25 cellular contexts compared by ENCODE assay signal in the genomic region with DNA sequence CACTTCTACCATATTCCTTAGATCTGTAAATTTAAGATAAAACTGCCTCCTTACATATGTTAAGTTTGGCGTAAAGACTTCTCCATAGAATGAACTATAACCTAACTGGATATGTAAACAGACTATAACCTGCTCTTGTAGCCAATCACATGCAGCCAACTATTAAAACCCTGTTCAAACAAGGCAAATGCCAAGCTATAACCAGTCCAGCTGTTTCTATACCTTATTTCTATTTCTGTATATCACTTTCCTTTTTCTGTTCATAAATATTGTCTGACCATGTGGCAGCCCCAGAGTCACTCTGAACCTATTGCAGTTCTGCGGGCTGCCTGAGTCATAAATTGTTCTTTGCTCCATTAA. TPM values are rescaled to one million over a fixed set of nuclear protein-coding genes. Genes with fewer than 3 reads are reported as not detected.
DNase-seq lines count a peak whose midpoint lies in the region; ATAC-seq, FAIRE-seq and TF ChIP-seq lines count a peak whose summit lies in the region.
"Had no signal": no experiment of that assay in that cellular context is flagged by ENCODE, and none has a peak within 500 bp of the region (broad histone marks: within the 10 kb centered on the region; RNA-seq: fewer than 3 reads in every experiment).

No MANE protein-coding gene starts in this region.

- no peaks in the 10 kb centered on the region for H3K9me3 Mint-ChIP-seq in activated T-cell treated with anti-CD3 and anti-CD28 coated beads, Interleukin-2, amount 50 U/mL, for 4 hours
- H3K9me3 Mint-ChIP-seq: CD8-positive, alpha-beta T cell had no signal

- no peaks in the 10 kb centered on the region for H3K36me3 ChIP-seq in cardiac muscle cell
- no peaks in the 10 kb centered on the region for H3K36me3 ChIP-seq in pancreas
- H3K36me3 ChIP-seq: BLaER1 treated with 17β-estradiol and CSF1 and Interleukin-3, amounts not matched to agents 10 nM and 100 nM had no signal

- 81 to 88% methylated on average over 2 of the region's 2 CpGs for WGBS in pancreas, 2 donors

- no peaks in the 10 kb centered on the region for H3K27me3 Mint-ChIP-seq in activated T-cell treated with anti-CD3 and anti-CD28 coated beads, Interleukin-2, amount 50 U/mL, for 4 hours (ENCODE audit: low read depth)
- H3K27me3 Mint-ChIP-seq: B cell; CD4-positive, alpha-beta T cell had no signal

- H3K4me3 Mint-ChIP-seq in activated T-cell treated with anti-CD3 and anti-CD28 coated beads, Interleukin-2, amount 50 U/mL, for 4 hours, result no peak overlapping the region
- H3K4me3 Mint-ChIP-seq: B cell; CD4-positive, alpha-beta T cell; CD8-positive, alpha-beta T cell had no signal

- FAIRE-seq in colon (lab: Jason Lieb, UNC), result peak; percentile 21
- FAIRE-seq in pancreas (lab: Jason Lieb, UNC), result peak; percentile 68
- FAIRE-seq: D721Med, G401.6, GM12891 had no signal

- no peaks in the 10 kb centered on the region for H3K36me3 Mint-ChIP-seq in activated T-cell treated with anti-CD3 and anti-CD28 coated beads, Interleukin-2, amount 50 U/mL, for 4 hours (ENCODE audit: insufficient read depth)
- H3K36me3 Mint-ChIP-seq: CD8-positive, alpha-beta T cell had no signal

- no peak for DNase-seq in cardiac muscle cell (ENCODE audit: low read depth in 1 of 2, low spot score in 1 of 2)
- DNase-seq in Right ventricle myocardium superior, result no peak
- DNase-seq in left colon, result no peak
- DNase-seq in pancreas, result no peak
- DNase-seq in NCI-H1436 (lab: John Stamatoyannopoulos, UW), result no peak
- no peak for DNase-seq in H4 (ENCODE audit: low spot score)
- no peak for DNase-seq in activated T-cell treated with anti-CD3 and anti-CD28 coated beads, Interleukin-2, amount 50 U/mL, for 4 hours
- DNase-seq: AML-193; Caco-2; Calu3; CD4-positive, alpha-beta T cell; CD8-positive, alpha-beta T cell; DMS79 treated with DMSO at 0.1 percent for 48 hours; GF-D8 had no signal

- intact Hi-C loops in Right ventricle myocardium superior (cut with DNase I) (no loop called here), left colon (cut with DNase I, micrococcal nuclease) (no loop called here), pancreas (cut with DNase I) (no loop called here)

- H3K4me3 ChIP-seq in cardiac muscle cell, result no peak overlapping the region
- H3K4me3 ChIP-seq in pancreas, result no peak overlapping the region
- H3K4me3 ChIP-seq: A549; BLaER1 treated with 17β-estradiol and CSF1 and Interleukin-3, amounts not matched to agents 10 nM and 100 nM had no signal

- H3K27ac ChIP-seq in cardiac muscle cell (peak overlapping the region; percentile 45), pancreas (no peak overlapping the region)
- H3K27ac ChIP-seq: 22Rv1; A549; BLaER1 treated with 17β-estradiol and CSF1 and Interleukin-3, amounts not matched to agents 10 nM and 100 nM; C4-2B had no signal

- TF ChIP-seq CTCF in cardiac muscle cell (IDR thresholded peaks at IDR 0.05; ENCODE audit: low read depth, low read length) (no peak), pancreas (IDR thresholded peaks at IDR 0.05) (no peak)

- no peak for ATAC-seq in Right ventricle myocardium superior (ENCODE audit: poor library complexity)
- peak; percentile 99 for ATAC-seq in left colon
- no peak for ATAC-seq in pancreas
- no peak for ATAC-seq in activated T-cell treated with anti-CD3 and anti-CD28 coated beads, Interleukin-2, amount 50 U/mL, for 4 hours
- ATAC-seq: A549; CD8-positive, alpha-beta T cell had no signal

- H3K9me3 ChIP-seq in cardiac muscle cell (ENCODE audit: low read depth) (no peaks in the 10 kb centered on the region), pancreas (no peaks in the 10 kb centered on the region)
- H3K9me3 ChIP-seq: A549, Caco-2 had no signal

- H3K27me3 ChIP-seq in cardiac muscle cell (no peaks in the 10 kb centered on the region), pancreas (no peaks in the 10 kb centered on the region)

- H3K4me1 ChIP-seq in cardiac muscle cell (ENCODE audit: low read depth), result peaks cover 3% of the 10 kb centered on the region
- no peaks in the 10 kb centered on the region for H3K4me1 ChIP-seq in pancreas
- H3K4me1 ChIP-seq: A549; BLaER1 treated with 17β-estradiol and CSF1 and Interleukin-3, amounts not matched to agents 10 nM and 100 nM; Caco-2 had no signal

- no peaks in the 10 kb centered on the region for H3K4me1 Mint-ChIP-seq in activated T-cell treated with anti-CD3 and anti-CD28 coated beads, Interleukin-2, amount 50 U/mL, for 4 hours (ENCODE audit: low read depth)
- H3K4me1 Mint-ChIP-seq: B cell had no signal

RNA-seq across cellular contexts. Expression of gene POF1B, which starts 12.4 kb away (rescaled TPM):
- total RNA-seq in cardiac muscle cell, result 0.12 and 0.28 TPM in 2 replicates
- 0.76 TPM in 1 of 2 replicates, not detected in the other for polyA plus RNA-seq in cardiac muscle cell
- 1.2 TPM for total RNA-seq in Right ventricle myocardium superior
- 100 to 1,000 TPM; 159 to 184 TPM for total RNA-seq in left colon
- total RNA-seq in pancreas, result 10 to 100 TPM in 2 of 6 donors, 1 to 10 TPM in 4; 5.2 to 17.9 (median 6.3) TPM
- 1 to 10 TPM; 2.4 to 3.5 TPM for polyA plus RNA-seq in pancreas
- total RNA-seq in H4 (2014; rRNA removed; shearing (Covaris generic)), result 0.14 TPM in 1 of 2 replicates, not detected in the other
- under 1 TPM in 2 of 3 donors, not detected in 1; 0.08 to 0.10 TPM for total RNA-seq in activated T-cell treated with anti-CD3 and anti-CD28 coated beads, Interleukin-2, amount 50 U/mL, for 4 hours
- total RNA-seq: A172; CD8-positive, alpha-beta T cell had no signal
- polyA plus RNA-seq: BJ had no signal

Comparison
In these comparisons a context has a peak if more than half of its experiments do, and no peak if none do; other contexts are left out.
1. RNA of gene POF1B, which starts 12.4 kb away (total RNA-seq): 159 to 184 TPM in left colon; 5.2 to 17.9 TPM in pancreas, 1.2 TPM in Right ventricle myocardium superior (single experiment), 0.14 TPM in H4, 0.12 to 0.28 TPM in cardiac muscle cell and 0.08 to 0.10 TPM in activated T-cell treated with anti-CD3 and anti-CD28 coated beads, Interleukin-2, amount 50 U/mL, for 4 hours; every median in the first group is over 4 times any median in the second.